Comparison of ENCODE assay signal across 9 cellular contexts in the genomic region with DNA sequence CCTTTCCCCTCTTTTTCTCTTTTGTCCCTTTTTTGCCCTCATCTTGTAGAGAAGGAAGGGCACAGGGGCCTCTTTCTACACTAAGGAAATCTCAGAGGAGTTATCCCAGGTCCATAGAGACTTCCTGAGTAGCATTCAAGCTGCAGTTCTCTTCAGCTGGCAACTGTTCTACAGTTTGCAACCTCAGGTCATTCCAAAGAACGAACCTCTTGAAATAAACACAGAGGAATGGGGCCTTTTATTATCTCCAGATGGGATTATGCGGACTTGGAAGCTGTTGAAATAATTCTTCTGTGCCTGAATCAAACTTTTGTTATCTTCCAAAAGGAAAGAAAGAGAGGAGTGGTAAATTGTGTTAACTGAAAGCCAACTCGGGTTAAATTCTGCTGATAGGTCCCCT. TPM values are rescaled to one million over a fixed set of nuclear protein-coding genes. Genes with fewer than 3 reads are reported as not detected.
A peak's percentile ranks its signal among the peaks of the same experiment; 100 is the strongest.
DNase-seq lines count a peak whose midpoint lies in the region; ATAC-seq and TF ChIP-seq lines count a peak whose summit lies in the region.
"Had no signal": no experiment of that assay in that cellular context is flagged by ENCODE, and none has a peak within 500 bp of the region (broad histone marks: within the 10 kb centered on the region; RNA-seq: fewer than 3 reads in every experiment).

No MANE protein-coding gene starts in this region.

- peak; percentile 29 for ATAC-seq in left colon
- peak; percentile 35 for ATAC-seq in thoracic aorta (ENCODE audit: insufficient number of reproducible peaks, low FRiP score, low read depth)
- ATAC-seq in lower lobe of right lung, result no peak
- no peak for ATAC-seq in GM21528 (IDR thresholded peaks at IDR 0.05; ENCODE audit: low FRiP score, unreplicated experiment)

- H3K27me3 ChIP-seq in thoracic aorta (replicated peaks; ENCODE audit: insufficient read depth), result no peaks in the 10 kb centered on the region
- H3K27me3 ChIP-seq in lower lobe of right lung (ENCODE audit: low read depth), result no peaks in the 10 kb centered on the region

- H3K4me1 ChIP-seq in thoracic aorta (ENCODE audit: control insufficient read depth in 1 of 2, low read depth in 2 of 2) (peaks cover 6 to 7% of the 10 kb centered on the region in 2 donors), lower lobe of right lung (peaks cover 5% of the 10 kb centered on the region)

- H3K27ac ChIP-seq in thoracic aorta, result peak overlapping the region; percentile 55 to 59
- H3K27ac ChIP-seq in lower lobe of right lung, result no peak overlapping the region

- intact Hi-C loops in left colon (cut with DNase I, micrococcal nuclease), result loop anchor here in 1 of 2 donors (10.0 kb wide), 1 partner anchor 131 kb away; no protein-coding TSS in a partner anchor
- intact Hi-C loops in lower lobe of right lung (cut with DNase I), result no loop called here

- H3K9me3 ChIP-seq in thoracic aorta (no peaks in the 10 kb centered on the region), lower lobe of right lung (no peaks in the 10 kb centered on the region)

- H3K36me3 ChIP-seq in thoracic aorta (no peaks in the 10 kb centered on the region), lower lobe of right lung (no peaks in the 10 kb centered on the region)

- DNase-seq in HFF-Myc (ENCODE audit: extremely low read depth, low read depth), result peak; percentile 71
- DNase-seq in cardiac fibroblast (ENCODE audit: low read depth in 2 of 2), result peak; percentile 40 to 88
- DNase-seq in left colon, result no peak
- DNase-seq in thoracic aorta (ENCODE audit: low spot score), result no peak
- DNase-seq in lower lobe of right lung, result no peak
- no peak for DNase-seq in ecto neural progenitor cell (ENCODE audit: low spot score)
- DNase-seq: activated CD4-positive, alpha-beta T cell treated with anti-CD3 and anti-CD28 coated beads for 36 hours; activated naive CD4-positive, alpha-beta T cell treated with anti-CD3 and anti-CD28 coated beads, Interleukin-2, amount 10 ng/mL, durations not matched to agents 7 days and 5 days had no signal

- TF ChIP-seq CTCF in HFF-Myc (IDR thresholded peaks at IDR 0.05; ENCODE audit: low read depth, low read length, missing control alignments), result no peak
- no peak for TF ChIP-seq CTCF in cardiac fibroblast (IDR thresholded peaks at IDR 0.05; ENCODE audit: low read depth, low read length)
- no peak for TF ChIP-seq CTCF in thoracic aorta (IDR thresholded peaks at IDR 0.05)
- TF ChIP-seq CTCF in lower lobe of right lung (IDR thresholded peaks at IDR 0.05), result no peak

- H3K4me3 ChIP-seq in HFF-Myc (replicated peaks; ENCODE audit: low read depth, low read length) (no peak overlapping the region), cardiac fibroblast (replicated peaks in 1 of 2; ENCODE audit: low read depth in 2 of 2, low read length in 2 of 2) (peak overlapping the region in 1 of 2 donors; percentile 3), thoracic aorta (peak overlapping the region; percentile 43), lower lobe of right lung (no peak overlapping the region)

RNA-seq across cellular contexts. Expression of a gene that starts 31.0 kb away (rescaled TPM):
- total RNA-seq in left colon, result 10 to 100 TPM; 73.1 to 94.1 TPM
- total RNA-seq in thoracic aorta, result 100 to 1,000 TPM in 1 of 2 donors, 10 to 100 TPM in 1; 64.3 to 155 TPM
- total RNA-seq in lower lobe of right lung, result 105 TPM

Comparison
In these comparisons a context has a peak if more than half of its experiments do, and no peak if none do; other contexts are left out.
1. DNase-seq: peak in HFF-Myc (single experiment) and cardiac fibroblast (2 of 2); none in left colon (0 of 2), thoracic aorta (single experiment), lower lobe of right lung (single experiment) and ecto neural progenitor cell (single experiment).
2. ATAC-seq: peak in left colon (single experiment) and thoracic aorta (single experiment); none in lower lobe of right lung (0 of 2) and GM21528 (single experiment).